ENCODE assay signal across 13 cellular contexts in genomic region chr3:121979734-121980449, GRCh38. TPM values are rescaled to one million over a fixed set of nuclear protein-coding genes. Genes with fewer than 3 reads are reported as not detected.
DNase-seq lines count a peak whose midpoint lies in the region; ATAC-seq, FAIRE-seq and TF ChIP-seq lines count a peak whose summit lies in the region.
"Had no signal": no experiment of that assay in that cellular context is flagged by ENCODE, and none has a peak within 500 bp of the region (broad histone marks: within the 10 kb centered on the region; RNA-seq: fewer than 3 reads in every experiment).

No MANE protein-coding gene starts in this region.

- H3K36me3 ChIP-seq in PC-9 (ENCODE audit: low read depth) (no peaks in the 10 kb centered on the region), smooth muscle cell (ENCODE audit: low read depth) (no peaks in the 10 kb centered on the region), spleen (no peaks in the 10 kb centered on the region)
- H3K36me3 ChIP-seq: sigmoid colon had no signal

- H3F3A ChIP-seq in PC-9 (ENCODE audit: insufficient read depth, low read depth) (no peaks in the 10 kb centered on the region; the same call in 1 of the 2 replicates), smooth muscle cell (ENCODE audit: low read depth) (no peaks in the 10 kb centered on the region)

- POLR2A ChIA-PET in PC-9 (lab: Charles Lee; ENCODE audit: unreplicated experiment): interaction anchor here (0.7 kb wide), 1 partner anchor 27 kb away, joined by 4 read pairs; no protein-coding TSS in a partner anchor

- H3K4me2 ChIP-seq in PC-9 (peak overlapping the region; percentile 42), smooth muscle cell (no peak overlapping the region)

- H3K9me3 ChIP-seq in PC-9 (ENCODE audit: insufficient read depth, low read depth) (peaks cover 8% of the 10 kb centered on the region; the same call in 1 of the 2 replicates), smooth muscle cell (replicated peaks; ENCODE audit: low read depth) (peaks cover 10% of the 10 kb centered on the region), spleen (peaks cover 0 to 42% (median 24%) of the 10 kb centered on the region in 8 donors)

- no peaks in the 10 kb centered on the region for H3K27me3 ChIP-seq in PC-9 (ENCODE audit: insufficient read depth, low read depth)
- no peaks in the 10 kb centered on the region for H3K27me3 ChIP-seq in smooth muscle cell (ENCODE audit: low read depth)
- H3K27me3 ChIP-seq in spleen (replicated peaks in 1 of 7): no peaks in the 10 kb centered on the region
- H3K27me3 ChIP-seq: sigmoid colon had no signal

- peak; percentile 81 for FAIRE-seq in GM19239 (lab: Jason Lieb, UNC)
- FAIRE-seq: RCC 7860, urothelium cell line had no signal

- H3K27ac ChIP-seq in PC-9 (peak overlapping the region; percentile 60), smooth muscle cell (ENCODE audit: low read depth) (no peak overlapping the region), spleen (peak overlapping the region in 2 of 8 donors; percentile 1 to 22)
- H3K27ac ChIP-seq: sigmoid colon, VCaP had no signal

- no peak for TF ChIP-seq POLR2A in spleen (IDR thresholded peaks at IDR 0.05)

- ATAC-seq in HG02885 (IDR thresholded peaks at IDR 0.05; ENCODE audit: poor library complexity, unreplicated experiment): peak; percentile 55

- DNase-seq in GM19239 (ENCODE audit: insufficient read length, low spot score): no peak
- DNase-seq in PC-9: peak in 1 of 2 experiments; percentile 71
- no peak for DNase-seq in smooth muscle cell (lab: John Stamatoyannopoulos, UW; ENCODE audit: unreplicated experiment)
- DNase-seq in spleen: no peak
- DNase-seq in inferior parietal cortex (ENCODE audit: extremely low spot score): no peak
- no peak for DNase-seq in NK-92 (lab: John Stamatoyannopoulos, UW; ENCODE audit: unreplicated experiment)
- DNase-seq: activated T-cell treated with anti-CD3 and anti-CD28 coated beads, Interleukin-2, amount 50 U/mL, for 1 hour; NCI-H2029 treated with DMSO at 0.1 percent for 48 hours; sigmoid colon had no signal

- H3K4me1 ChIP-seq in PC-9 (replicated peaks; ENCODE audit: insufficient read depth): peaks cover 18% of the 10 kb centered on the region
- H3K4me1 ChIP-seq in smooth muscle cell (ENCODE audit: low read depth): no peaks in the 10 kb centered on the region
- H3K4me1 ChIP-seq in spleen: peaks cover 0 to 12% (median 4%) of the 10 kb centered on the region in 6 donors
- H3K4me1 ChIP-seq: sigmoid colon had no signal

- no peaks in the 10 kb centered on the region for H4K20me1 ChIP-seq in PC-9 (ENCODE audit: insufficient read depth)
- no peaks in the 10 kb centered on the region for H4K20me1 ChIP-seq in smooth muscle cell (ENCODE audit: low read depth)

- BruUV-seq in PC-9 (replicated peaks; lab: Mats Ljungman, UMichigan): no TSS peak

- no peak overlapping the region for H3K9ac ChIP-seq in smooth muscle cell (ENCODE audit: low read depth)

- no peaks in the 10 kb centered on the region for H3K9me2 ChIP-seq in PC-9 (ENCODE audit: insufficient read depth)

- intact Hi-C loops in PC-9 (cut with micrococcal nuclease; ENCODE audit: unreplicated experiment) (no loop called here), spleen (cut with DNase I; ENCODE audit: low total_unique reads) (no loop called here)

- H3K79me2 ChIP-seq in PC-9 (ENCODE audit: low read depth) (no peaks in the 10 kb centered on the region), smooth muscle cell (ENCODE audit: low read depth) (no peaks in the 10 kb centered on the region)

- H3K4me3 ChIP-seq in PC-9 (no peak overlapping the region), smooth muscle cell (no peak overlapping the region), spleen (no peak overlapping the region)
- H3K4me3 ChIP-seq: sigmoid colon had no signal

- H2AFZ ChIP-seq in PC-9 (peak overlapping the region; percentile 18; the same call in 1 of the 2 replicates), smooth muscle cell (ENCODE audit: low read depth) (peak overlapping the region; percentile 2)

- TF ChIP-seq CTCF in PC-9 (conservative IDR thresholded peaks at IDR 0.05) (no peak), smooth muscle cell (IDR thresholded peaks at IDR 0.05; ENCODE audit: borderline replicate concordance, insufficient read depth, poor library complexity, severe bottlenecking) (no peak), spleen (IDR thresholded peaks at IDR 0.05 in 8 of 11, conservative IDR thresholded peaks at IDR 0.05 in 3 of 11) (no peak)

- CTCF ChIA-PET in PC-9 (lab: Charles Lee): no interaction called here

RNA-seq across cellular contexts. Expression of gene ILDR1, which starts 42.2 kb away (rescaled TPM):
- total RNA-seq in PC-9 (2021) (4.2 and 5.1 TPM in 2 replicates), smooth muscle cell (1.4 TPM in 1 of 2 replicates, not detected in the other), spleen (1 to 10 TPM in 5 of 7 donors, under 1 TPM in 2; 0.60 to 3.1 (median 1.2) TPM)
- polyA plus RNA-seq in smooth muscle cell (1.4 TPM in 1 of 2 replicates, not detected in the other), spleen (under 1 TPM; 0.26 to 0.86 (median 0.56) TPM)
- total RNA-seq: sigmoid colon had no signal
